Comparison of ENCODE assay signal across 20 cellular contexts in genomic region chrX:47177079-47177478, GRCh38.
"Had no signal": no experiment of that assay in that cellular context is flagged by ENCODE, and none has a peak within 500 bp of the region (broad histone marks: within the 10 kb centered on the region; RNA-seq: fewer than 3 reads in every experiment).

No MANE protein-coding gene starts in this region.

- H3K9me3 Mint-ChIP-seq: activated CD4-positive, alpha-beta T cell treated with anti-CD3 and anti-CD28 coated beads, Interleukin-2, amount 10 ng/mL, durations not matched to agents 24 days and 14 days; activated CD8-positive, alpha-beta T cell treated with anti-CD3 and anti-CD28 coated beads for 36 hours; activated naive CD8-positive, alpha-beta T cell treated with anti-CD3 and anti-CD28 coated beads, Interleukin-2, amount 10 ng/mL, durations not matched to agents 7 days and 5 days; activated T-helper 1 cell treated with anti-CD3 and anti-CD28 coated beads, Interleukin-12 subunit alpha, Interleukin-12 subunit beta, Interleukin-2, Interleukin-4 antibody, amounts not matched to agents 30 ng/mL and 10 ng/mL and 1 ng/mL, durations not matched to agents 14 hours and 24 hours and 36 hours; naive thymus-derived CD8-positive, alpha-beta T cell had no signal

- H3K27ac Mint-ChIP-seq: activated CD4-positive, alpha-beta T cell treated with anti-CD3 and anti-CD28 coated beads, Interleukin-2, amount 10 ng/mL, durations not matched to agents 24 days and 14 days; activated CD8-positive, alpha-beta T cell treated with anti-CD3 and anti-CD28 coated beads for 36 hours; activated T-helper 1 cell treated with anti-CD3 and anti-CD28 coated beads, Interleukin-12 subunit alpha, Interleukin-12 subunit beta, Interleukin-2, Interleukin-4 antibody, amounts not matched to agents 30 ng/mL and 10 ng/mL and 1 ng/mL, durations not matched to agents 14 hours and 24 hours and 36 hours had no signal

- H3K4me1 Mint-ChIP-seq: activated CD4-positive, alpha-beta T cell treated with anti-CD3 and anti-CD28 coated beads, Interleukin-2, amount 10 ng/mL, durations not matched to agents 24 days and 14 days had no signal

- H3K4me1 ChIP-seq: pancreas, right lobe of liver had no signal

- H3K27me3 ChIP-seq: brain microvascular endothelial cell, esophagus muscularis mucosa, gastroesophageal sphincter, pancreas, right lobe of liver, tibial artery had no signal

- H3K4me3 Mint-ChIP-seq: activated CD4-positive, alpha-beta T cell treated with anti-CD3 and anti-CD28 coated beads, Interleukin-2, amount 10 ng/mL, durations not matched to agents 24 days and 14 days; activated CD8-positive, alpha-beta T cell treated with anti-CD3 and anti-CD28 coated beads for 36 hours; activated naive CD8-positive, alpha-beta T cell treated with anti-CD3 and anti-CD28 coated beads, Interleukin-2, amount 10 ng/mL, durations not matched to agents 7 days and 5 days; activated T-helper 1 cell treated with anti-CD3 and anti-CD28 coated beads, Interleukin-12 subunit alpha, Interleukin-12 subunit beta, Interleukin-2, Interleukin-4 antibody, amounts not matched to agents 30 ng/mL and 10 ng/mL and 1 ng/mL, durations not matched to agents 14 hours and 24 hours and 36 hours; naive thymus-derived CD8-positive, alpha-beta T cell had no signal

- H3K4me3 ChIP-seq: esophagus muscularis mucosa, gastroesophageal sphincter, heart left ventricle, pancreas, right lobe of liver, tibial artery had no signal

- H3K27ac ChIP-seq: brain microvascular endothelial cell, esophagus muscularis mucosa, gastroesophageal sphincter, heart left ventricle, pancreas, right lobe of liver, tibial artery had no signal

- H3K27me3 Mint-ChIP-seq: activated CD4-positive, alpha-beta T cell treated with anti-CD3 and anti-CD28 coated beads, Interleukin-2, amount 10 ng/mL, durations not matched to agents 24 days and 14 days; activated CD8-positive, alpha-beta T cell treated with anti-CD3 and anti-CD28 coated beads for 36 hours; activated naive CD8-positive, alpha-beta T cell treated with anti-CD3 and anti-CD28 coated beads, Interleukin-2, amount 10 ng/mL, durations not matched to agents 7 days and 5 days; naive thymus-derived CD8-positive, alpha-beta T cell had no signal

- DNase-seq: activated CD4-positive, alpha-beta T cell treated with anti-CD3 and anti-CD28 coated beads, Interleukin-2, amount 10 ng/mL, durations not matched to agents 24 days and 14 days; activated CD4-positive, CD25-positive, alpha-beta regulatory T cell; activated CD8-positive, alpha-beta memory T cell treated with anti-CD3 and anti-CD28 coated beads, Interleukin-2, amount 50 U/mL, for 4 hours; activated CD8-positive, alpha-beta T cell treated with anti-CD3 and anti-CD28 coated beads for 36 hours; activated naive CD4-positive, alpha-beta T cell treated with Interleukin-2 at 50 U/mL for 16 hours; activated naive CD8-positive, alpha-beta T cell treated with anti-CD3 and anti-CD28 coated beads, Interleukin-2, amount 10 ng/mL, durations not matched to agents 7 days and 5 days; amygdala; brain microvascular endothelial cell; effector CD4-positive, alpha-beta T cell; mesendoderm; naive thymus-derived CD8-positive, alpha-beta T cell; stimulated activated naive CD4-positive, alpha-beta T cell; T1000 had no signal

- H3K9me3 ChIP-seq: esophagus muscularis mucosa, gastroesophageal sphincter, heart left ventricle, pancreas, right lobe of liver, tibial artery had no signal

- ATAC-seq: activated CD8-positive, alpha-beta T cell treated with anti-CD3 and anti-CD28 coated beads for 36 hours; gastroesophageal sphincter; heart left ventricle; naive thymus-derived CD8-positive, alpha-beta T cell; pancreas; right lobe of liver had no signal
